ENCODE assay signal across 2 cellular contexts in genomic region chr5:56202483-56202882, GRCh38.
TF ChIP-seq lines count a peak whose summit lies in the region.

No MANE protein-coding gene starts in this region.

TF ChIP-seq in K562, 482 proteins besides CTCF, POLR2A, EP300 and RAD21:
- TF ChIP-seq ZNF76 (CRISPR knock-in tag; IDR thresholded peaks at IDR 0.05; ENCODE audit: borderline replicate concordance) (no peak), ELK3 (CRISPR knock-in tag; IDR thresholded peaks at IDR 0.05) (no peak), ATF3 (IDR thresholded peaks at IDR 0.05) (peak; percentile 25; the same call in 1 of the 2 replicates), ATF3 (CRISPR knock-in tag; conservative IDR thresholded peaks at IDR 0.05) (no peak), FOXA3 (CRISPR knock-in tag; conservative IDR thresholded peaks at IDR 0.05 in 1 of 2, IDR thresholded peaks at IDR 0.05 in 1 of 2) (peak in 1 of 2 experiments; percentile 48; a peak in 1 of 4 replicates), TRIM24 (IDR thresholded peaks at IDR 0.05) (0 out of 4 replicates have a peak, but pooled peaks of 1 of the 2 experiments have one; percentile 20), PKNOX1 (IDR thresholded peaks at IDR 0.05) (peak; percentile 33; the same call in 1 of the 2 replicates), CEBPG (CRISPR knock-in tag; IDR thresholded peaks at IDR 0.05) (no peak), CEBPG (tag; conservative IDR thresholded peaks at IDR 0.05 in 1 of 2, IDR thresholded peaks at IDR 0.05 in 1 of 2) (peak; percentile 87 to 90), CEBPB (tag; IDR thresholded peaks at IDR 0.05) (peak; percentile 44; the same call in 1 of the 2 replicates), AFF4 (CRISPR knock-in tag; IDR thresholded peaks at IDR 0.05) (no peak), SOX6 (IDR thresholded peaks at IDR 0.05) (peak; percentile 26; the same call in 1 of the 2 replicates)

TF ChIP-seq in HepG2, 621 proteins besides CTCF, POLR2A, EP300 and RAD21 (continues in another document):
- no peak for TF ChIP-seq HNRNPK (IDR thresholded peaks at IDR 0.05; ENCODE audit: low read depth, low read length, poor library complexity, severe bottlenecking)
- no peak for TF ChIP-seq TEF (CRISPR knock-in tag; IDR thresholded peaks at IDR 0.05)
- peak; percentile 97 for TF ChIP-seq HMG20A (CRISPR knock-in tag; IDR thresholded peaks at IDR 0.05; ENCODE audit: borderline replicate concordance)
- no peak for TF ChIP-seq ZNF138 (CRISPR knock-in tag; IDR thresholded peaks at IDR 0.05; ENCODE audit: low read depth)
- TF ChIP-seq SATB2 (CRISPR knock-in tag; IDR thresholded peaks at IDR 0.05) = 0 out of 2 replicates have a peak, but pooled peaks have one; percentile 49
- TF ChIP-seq ZNF710 (CRISPR knock-in tag; IDR thresholded peaks at IDR 0.05; ENCODE audit: borderline replicate concordance) = peak; percentile 71; the same call in 1 of the 2 replicates
- TF ChIP-seq ZNF281 (CRISPR knock-in tag; IDR thresholded peaks at IDR 0.05; ENCODE audit: borderline replicate concordance) = peak; percentile 68; the same call in 1 of the 2 replicates
- TF ChIP-seq ETV5 (CRISPR knock-in tag; IDR thresholded peaks at IDR 0.05; ENCODE audit: borderline replicate concordance) = peak; percentile 82
- TF ChIP-seq ZZZ3 (CRISPR knock-in tag; IDR thresholded peaks at IDR 0.05; ENCODE audit: borderline replicate concordance) = no peak
- peak; percentile 90 for TF ChIP-seq SOX5 (CRISPR knock-in tag; IDR thresholded peaks at IDR 0.05; ENCODE audit: borderline replicate concordance)
- 0 out of 2 replicates have a peak, but pooled peaks have one; percentile 28 for TF ChIP-seq PITX1 (CRISPR knock-in tag; IDR thresholded peaks at IDR 0.05)
- peak; percentile 67; the same call in 1 of the 2 replicates for TF ChIP-seq SP140L (CRISPR knock-in tag; IDR thresholded peaks at IDR 0.05; ENCODE audit: borderline replicate concordance)
- TF ChIP-seq HNF1A (IDR thresholded peaks at IDR 0.05; ENCODE audit: low read depth) = 0 out of 2 replicates have a peak, but pooled peaks have one; percentile 44
- TF ChIP-seq HNF1A (CRISPR knock-in tag; IDR thresholded peaks at IDR 0.05; ENCODE audit: borderline replicate concordance) = peak; percentile 67; the same call in 1 of the 2 replicates
- 0 out of 2 replicates have a peak, but pooled peaks have one; percentile 49 for TF ChIP-seq ZBTB25 (CRISPR knock-in tag; IDR thresholded peaks at IDR 0.05)
- TF ChIP-seq GABPB1 (CRISPR knock-in tag; IDR thresholded peaks at IDR 0.05) = peak; percentile 24; the same call in 1 of the 2 replicates
- no peak for TF ChIP-seq ZFP37 (CRISPR knock-in tag; IDR thresholded peaks at IDR 0.05; ENCODE audit: borderline replicate concordance)
- TF ChIP-seq ZNF260 (CRISPR knock-in tag; IDR thresholded peaks at IDR 0.05; ENCODE audit: borderline replicate concordance, low read depth) = no peak
- no peak for TF ChIP-seq CREB3 (CRISPR knock-in tag; IDR thresholded peaks at IDR 0.05)
- peak; percentile 75 for TF ChIP-seq NR2F6 (IDR thresholded peaks at IDR 0.05)
- peak; percentile 74 for TF ChIP-seq NR2F6 (CRISPR knock-in tag; IDR thresholded peaks at IDR 0.05)
- TF ChIP-seq ZNF562 (CRISPR knock-in tag; IDR thresholded peaks at IDR 0.05; ENCODE audit: borderline replicate concordance) = no peak
- no peak for TF ChIP-seq ZNF256 (CRISPR knock-in tag; conservative IDR thresholded peaks at IDR 0.05)
- no peak for TF ChIP-seq GPN1 (CRISPR knock-in tag; IDR thresholded peaks at IDR 0.05; ENCODE audit: borderline replicate concordance)
- peak; percentile 77; the same call in 1 of the 2 replicates for TF ChIP-seq SOX13 (IDR thresholded peaks at IDR 0.05)
- peak in 1 of 2 experiments; percentile 98; a peak in 2 of 4 replicates for TF ChIP-seq SOX13 (CRISPR knock-in tag; conservative IDR thresholded peaks at IDR 0.05 in 1 of 2, IDR thresholded peaks at IDR 0.05 in 1 of 2)
- peak; percentile 65 for TF ChIP-seq ZNF124 (CRISPR knock-in tag; IDR thresholded peaks at IDR 0.05)
- TF ChIP-seq ZNF609 (CRISPR knock-in tag; IDR thresholded peaks at IDR 0.05; ENCODE audit: borderline replicate concordance) = peak; percentile 64; the same call in 1 of the 2 replicates
- 0 out of 2 replicates have a peak, but pooled peaks have one; percentile 21 for TF ChIP-seq RBFOX2 (IDR thresholded peaks at IDR 0.05; ENCODE audit: low read depth, low read length)
- TF ChIP-seq RARG (CRISPR knock-in tag; IDR thresholded peaks at IDR 0.05; ENCODE audit: low read depth) = no peak
